ENCODE assay signal across 22 cellular contexts in the genomic region with DNA sequence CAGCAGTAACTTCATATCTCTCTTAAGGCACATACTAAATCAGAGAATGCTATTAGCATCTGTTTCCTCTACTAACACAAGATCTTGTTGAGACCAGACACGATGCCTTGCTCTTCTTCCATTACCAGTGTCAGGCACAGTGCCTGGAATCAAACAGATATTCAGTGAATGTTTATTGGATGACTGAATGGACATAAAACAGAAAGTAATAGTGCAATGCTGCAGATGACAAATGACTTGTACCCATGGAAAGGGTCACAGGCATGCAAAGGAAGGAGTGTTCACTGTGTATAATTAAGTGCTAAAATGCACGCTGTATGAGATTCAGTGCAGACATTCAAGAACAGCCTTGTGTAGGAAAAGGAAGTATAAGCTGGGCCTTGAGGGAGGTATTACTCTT.
"Had no signal": no experiment of that assay in that cellular context is flagged by ENCODE, and none has a peak within 500 bp of the region (broad histone marks: within the 10 kb centered on the region; RNA-seq: fewer than 3 reads in every experiment).

No MANE protein-coding gene starts in this region.

- ATAC-seq: gastrocnemius medialis, heart right ventricle, left cardiac atrium, left lung, left ventricle myocardium superior, lower lobe of right lung, mucosa of descending colon had no signal

- H3K36me3 ChIP-seq: colonic mucosa, esophagus muscularis mucosa, gastrocnemius medialis, heart right ventricle, left lung, lower lobe of right lung had no signal

- H3K4me3 ChIP-seq: colonic mucosa, dorsolateral prefrontal cortex, esophagus muscularis mucosa, gastrocnemius medialis, heart right ventricle, left lung, lower lobe of right lung, mucosa of descending colon had no signal

- H3K4me1 Mint-ChIP-seq: naive B cell had no signal

- H3K27me3 Mint-ChIP-seq: naive B cell had no signal

- H3K4me3 Mint-ChIP-seq: mesothelial cell of epicardium, naive B cell had no signal

- H3K27ac Mint-ChIP-seq: mesothelial cell of epicardium, naive B cell had no signal

- H3K9me3 Mint-ChIP-seq: naive B cell had no signal

- H3K36me3 Mint-ChIP-seq: mesothelial cell of epicardium, naive B cell had no signal

- H3K27me3 ChIP-seq: colonic mucosa, dorsolateral prefrontal cortex, esophagus muscularis mucosa, gastrocnemius medialis, heart right ventricle, left lung had no signal

- H3K9me3 ChIP-seq: colonic mucosa, esophagus muscularis mucosa, gastrocnemius medialis, heart right ventricle, left lung, lower lobe of right lung, mucosa of descending colon had no signal

- H3K27ac ChIP-seq: colonic mucosa, dorsolateral prefrontal cortex, esophagus muscularis mucosa, gastrocnemius medialis, heart right ventricle, left lung, lower lobe of right lung had no signal

- DNase-seq: colonic mucosa; cortex of kidney; dermis blood vessel endothelial cell; dorsolateral prefrontal cortex; effector CD4-positive, alpha-beta T cell; effector memory CD4-positive, alpha-beta T cell; foreskin fibroblast; foreskin melanocyte; gastrocnemius medialis; glutamatergic neuron; head of caudate nucleus; heart right ventricle; hippocampal formation; left cardiac atrium; left lung; left ventricle myocardium superior; lower lobe of right lung; mesenchymal stem cell; mucosa of descending colon; naive B cell had no signal

- H3K4me1 ChIP-seq: colonic mucosa, gastrocnemius medialis, left lung, lower lobe of right lung had no signal
